In the genomic region with DNA sequence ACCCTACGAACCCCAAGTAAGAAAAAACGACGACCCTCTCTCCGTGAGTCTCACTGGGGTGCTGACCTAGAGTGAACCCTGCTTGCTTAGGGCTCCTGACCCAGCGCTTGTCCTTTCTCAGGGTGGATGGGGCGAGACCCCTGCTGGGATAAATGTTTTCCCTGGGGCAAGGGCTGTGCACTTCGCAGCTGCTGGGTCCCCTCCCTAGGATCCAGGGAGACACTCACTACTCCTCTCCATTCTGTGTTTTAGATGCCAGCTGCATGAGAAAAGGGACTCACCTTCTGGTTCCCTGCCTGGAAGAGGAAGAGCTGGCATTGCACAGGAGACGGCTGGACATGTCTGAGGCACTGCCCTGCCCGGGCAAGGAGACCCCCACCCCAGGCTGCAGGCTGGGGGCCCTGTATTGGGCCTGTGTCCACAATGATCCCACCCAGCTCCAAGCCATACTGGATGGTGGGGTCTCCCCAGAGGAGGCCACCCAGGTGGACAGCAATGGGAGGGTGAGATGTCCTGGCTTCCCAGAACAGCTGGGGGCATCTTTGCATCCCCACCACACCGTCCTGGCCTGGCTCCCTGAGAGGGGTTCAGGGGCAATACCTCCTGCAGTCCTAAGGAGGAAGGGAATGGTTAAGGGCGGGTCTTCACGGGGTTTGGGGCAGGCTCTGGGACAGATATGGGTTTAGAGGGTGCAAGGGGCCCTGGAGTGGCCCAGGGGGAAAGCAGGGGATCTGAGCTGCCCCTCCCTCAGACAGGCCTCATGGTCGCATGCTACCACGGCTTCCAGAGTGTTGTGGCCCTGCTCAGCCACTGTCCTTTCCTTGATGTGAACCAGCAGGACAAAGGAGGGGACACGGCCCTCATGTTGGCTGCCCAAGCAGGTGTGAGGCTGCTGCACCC, we compare ENCODE assay signal across 20 cellular contexts. TPM values are rescaled to one million over a fixed set of nuclear protein-coding genes. Genes with fewer than 3 reads are reported as not detected.
DNase-seq lines count a peak whose midpoint lies in the region; ATAC-seq, FAIRE-seq and TF ChIP-seq lines count a peak whose summit lies in the region.
"Had no signal": no experiment of that assay in that cellular context is flagged by ENCODE, and none has a peak within 500 bp of the region (broad histone marks: within the 10 kb centered on the region; RNA-seq: fewer than 3 reads in every experiment).

No MANE protein-coding gene starts in this region.

- no peak overlapping the region for H3K27ac ChIP-seq in IMR-90 (ENCODE audit: insufficient read depth, low read length)
- no peak overlapping the region for H3K27ac ChIP-seq in endothelial cell of umbilical vein (ENCODE audit: insufficient read depth, low read depth, low read length)
- H3K27ac ChIP-seq: adrenal gland, foreskin keratinocyte, lower lobe of right lung, SJCRH30, thyroid gland had no signal

- H3K4me3 ChIP-seq in IMR-90 (ENCODE audit: insufficient read depth, low read depth, low read length) (no peak overlapping the region), endothelial cell of umbilical vein (replicated peaks in 1 of 3; ENCODE audit: insufficient read depth in 1 of 3, low read depth in 1 of 3, low read length in 3 of 3) (no peak overlapping the region)
- H3K4me3 ChIP-seq: adrenal gland, lower lobe of right lung, SJCRH30, thyroid gland had no signal

- H3K4me2 ChIP-seq in IMR-90 (ENCODE audit: low read depth, low read length) (no peak overlapping the region), endothelial cell of umbilical vein (ENCODE audit: insufficient read depth, low read length) (peak overlapping the region; percentile 54)

- H3K27me3 Mint-ChIP-seq in nephron progenitor cell (ENCODE audit: low read depth, poor library complexity) = peaks cover 16% of the 10 kb centered on the region
- H3K27me3 Mint-ChIP-seq in effector memory CD8-positive, alpha-beta T cell = peaks cover 6 to 48% of the 10 kb centered on the region in 2 donors

- no peak overlapping the region for H2BK20ac ChIP-seq in IMR-90 (ENCODE audit: low read depth, low read length)

- FAIRE-seq in endothelial cell of umbilical vein (lab: Jason Lieb, UNC) = no peak

- TF ChIP-seq RAD21 in IMR-90 (IDR thresholded peaks at IDR 0.05; ENCODE audit: low read length) = no peak

- H3K79me2 ChIP-seq in endothelial cell of umbilical vein (ENCODE audit: control insufficient read depth, insufficient read depth, low read length) = no peaks in the 10 kb centered on the region

- DNase-seq in IMR-90 (no peak), endothelial cell of umbilical vein (ENCODE audit: low read depth, low spot score) (no peak), nephron progenitor cell (no peak), NCI-H1105 treated with DMSO at 0.1 percent for 48 hours (lab: John Stamatoyannopoulos, UW) (no peak), hypothalamus (lab: John Stamatoyannopoulos, UW) (no peak), COR-L47 (lab: John Stamatoyannopoulos, UW) (no peak)
- no peak for DNase-seq in effector memory CD8-positive, alpha-beta T cell
- DNase-seq: foreskin keratinocyte; KBM-7; lower lobe of right lung; naive thymus-derived CD4-positive, alpha-beta T cell; NCI-H1092; NCI-H446; SJCRH30; thyroid gland had no signal

- POLR2A ChIA-PET in IMR-90 (lab: Charles Lee; ENCODE audit: unreplicated experiment) = interaction anchor here (0.9 kb wide), 1 partner anchor 9 kb away, joined by 22 read pairs; no protein-coding TSS in a partner anchor
- POLR2A ChIA-PET in endothelial cell of umbilical vein (lab: Charles Lee) = interaction anchor here (0.6 to 1.1 kb wide), 4 partner anchors 8 to 1722 kb away, joined by 3 to 5 read pairs (median 4); a partner anchor contains a TSS

- peak overlapping the region; percentile 35; the same call in 1 of the 2 replicates for H2BK120ac ChIP-seq in IMR-90 (ENCODE audit: low read depth, low read length)

- H2BK5ac ChIP-seq in IMR-90 (ENCODE audit: low read depth, low read length, poor library complexity, severe bottlenecking) = no peak overlapping the region

- H3K27ac Mint-ChIP-seq in nephron progenitor cell = no peak overlapping the region
- no peak overlapping the region for H3K27ac Mint-ChIP-seq in effector memory CD8-positive, alpha-beta T cell
- H3K27ac Mint-ChIP-seq: stimulated activated memory B cell treated with anti-CD40 and anti-IgM and Interleukin-4, amounts not matched to agents 10 μg/mL and 1 μg/mL and 100 μg/mL, for 72 hours; T-helper 2 cell treated with Interferon-gamma antibody and Interleukin-4, amounts not matched to agents 5 μg/mL and 100 μg/mL, for 36 hours had no signal

- H3K27me3 ChIP-seq in IMR-90 (ENCODE audit: control insufficient read depth, insufficient read depth, low read length) (no peaks in the 10 kb centered on the region), endothelial cell of umbilical vein (ENCODE audit: control insufficient read depth in 2 of 2, insufficient read depth in 2 of 2, low read length in 2 of 2) (no peaks in the 10 kb centered on the region)
- H3K27me3 ChIP-seq: adrenal gland, thyroid gland had no signal

- H4K5ac ChIP-seq in IMR-90 (ENCODE audit: low read depth, low read length) = no peak overlapping the region

- no peaks in the 10 kb centered on the region; the same call in 1 of the 2 replicates for H3K4me1 ChIP-seq in ES-I3 (ENCODE audit: insufficient read depth, low read length)
- peaks cover 6% of the 10 kb centered on the region for H3K4me1 ChIP-seq in IMR-90 (ENCODE audit: control insufficient read depth, insufficient read depth, low read length)
- peaks cover 41% of the 10 kb centered on the region for H3K4me1 ChIP-seq in endothelial cell of umbilical vein (ENCODE audit: control insufficient read depth, extremely low read depth, insufficient read depth, low read length)
- H3K4me1 ChIP-seq: foreskin keratinocyte, SJCRH30 had no signal

- H3K4ac ChIP-seq in IMR-90 (ENCODE audit: low read depth, low read length) = no peak overlapping the region

- TF ChIP-seq POLR2A in IMR-90 (IDR thresholded peaks at IDR 0.05; ENCODE audit: low read depth, low read length) (no peak), endothelial cell of umbilical vein (IDR thresholded peaks at IDR 0.05; ENCODE audit: low read depth, low read length) (no peak)

- H4K8ac ChIP-seq in IMR-90 (ENCODE audit: low read depth in 2 of 2, low read length in 2 of 2) = no peak overlapping the region; a peak in 1 of 4 replicates

- peak overlapping the region; percentile 74; the same call in 1 of the 2 replicates for H3K9ac ChIP-seq in ES-I3 (ENCODE audit: low read depth, low read length)
- H3K9ac ChIP-seq in IMR-90 (ENCODE audit: low read depth, low read length) = no peak overlapping the region
- no peak overlapping the region for H3K9ac ChIP-seq in endothelial cell of umbilical vein (replicated peaks; ENCODE audit: extremely low read depth, insufficient read depth, low read length)

- no peak overlapping the region for H3K56ac ChIP-seq in IMR-90 (ENCODE audit: extremely low read depth, insufficient read depth, low read length)

- H3K9me1 ChIP-seq in IMR-90 (ENCODE audit: insufficient read depth, low read length) = peaks cover 2% of the 10 kb centered on the region; the same call in 1 of the 2 replicates
- no peaks in the 10 kb centered on the region for H3K9me1 ChIP-seq in endothelial cell of umbilical vein (replicated peaks; ENCODE audit: control insufficient read depth, extremely low read depth, insufficient read depth, low read length)

- peak overlapping the region; percentile 38; the same call in 1 of the 2 replicates for H2AK5ac ChIP-seq in IMR-90 (ENCODE audit: low read depth, low read length)

- H4K91ac ChIP-seq in IMR-90 (ENCODE audit: insufficient read depth, low read depth, low read length) = no peak overlapping the region

- TF ChIP-seq CTCF in IMR-90 (conservative IDR thresholded peaks at IDR 0.05; ENCODE audit: low read depth, low read length) (no peak), endothelial cell of umbilical vein (IDR thresholded peaks at IDR 0.05; ENCODE audit: extremely low read depth in 1 of 2, insufficient read depth in 1 of 2, low read depth in 1 of 2, low read length in 2 of 2) (no peak), nephron progenitor cell (IDR thresholded peaks at IDR 0.05) (no peak)

- no peak overlapping the region for H3K14ac ChIP-seq in IMR-90 (replicated peaks; ENCODE audit: low read depth, low read length)

- in situ Hi-C loops in IMR-90 (cut with MboI; ENCODE audit: low sequenced_read_pairs) = no loop called here

- H3K4me1 Mint-ChIP-seq in nephron progenitor cell = peaks cover 25% of the 10 kb centered on the region
- peaks cover 7 to 8% of the 10 kb centered on the region in 2 donors for H3K4me1 Mint-ChIP-seq in effector memory CD8-positive, alpha-beta T cell (ENCODE audit: low read depth in 2 of 2)

- WGBS in IMR-90 (ENCODE audit: extremely low coverage in 2 of 2, insufficient read length in 1 of 2), 2 experiments = 81% methylated on average over 8 of the region's 15 CpGs; no CpG with 5 or more reads in 1 of the 2 experiments

- peak overlapping the region; percentile 7 for H2AK9ac ChIP-seq in IMR-90 (replicated peaks; ENCODE audit: low read depth, low read length, poor library complexity)

- no peak overlapping the region for H3K18ac ChIP-seq in IMR-90 (ENCODE audit: low read depth, low read length)

- intact Hi-C loops in IMR-90 (cut with micrococcal nuclease) (no loop called here), endothelial cell of umbilical vein (cut with micrococcal nuclease) (loop anchor here (5.0 kb wide), 1 partner anchor 146 kb away; no protein-coding TSS in a partner anchor)

- no peaks in the 10 kb centered on the region for H3K9me3 Mint-ChIP-seq in nephron progenitor cell
- H3K9me3 Mint-ChIP-seq in effector memory CD8-positive, alpha-beta T cell = no peaks in the 10 kb centered on the region

- H2AFZ ChIP-seq in IMR-90 (replicated peaks; ENCODE audit: low read length, poor library complexity) (peak overlapping the region; percentile 78), endothelial cell of umbilical vein (ENCODE audit: low read depth, low read length) (no peak overlapping the region)

- CTCF ChIA-PET in IMR-90 (lab: Yijun Ruan, JAX) (no interaction called here), endothelial cell of umbilical vein (lab: Charles Lee) (interaction anchor here (0.7 to 6.5 kb wide), 14 partner anchors 8 to 104 kb away, joined by 3 to 55 read pairs (median 4); a partner anchor contains a TSS)

- no peak for ATAC-seq in IMR-90 (ENCODE audit: low read depth)
- ATAC-seq in effector memory CD8-positive, alpha-beta T cell (replicated peaks) = no peak
- ATAC-seq: naive thymus-derived CD4-positive, alpha-beta T cell; stimulated activated memory B cell treated with anti-CD40 and anti-IgM and Interleukin-4, amounts not matched to agents 10 μg/mL and 1 μg/mL and 100 μg/mL, for 72 hours had no signal

- H3K36me3 ChIP-seq in ES-I3 (ENCODE audit: insufficient read depth, low read length) (no peaks in the 10 kb centered on the region), IMR-90 (ENCODE audit: control insufficient read depth, insufficient read depth, low read length) (no peaks in the 10 kb centered on the region), endothelial cell of umbilical vein (ENCODE audit: control insufficient read depth in 2 of 2, extremely low read depth in 1 of 2, insufficient read depth in 2 of 2, low read length in 2 of 2) (no peaks in the 10 kb centered on the region)
- H3K36me3 ChIP-seq: adrenal gland, lower lobe of right lung, SJCRH30, thyroid gland had no signal

- H3K9me3 ChIP-seq in ES-I3 (ENCODE audit: control insufficient read depth, insufficient read depth, low read length) (no peaks in the 10 kb centered on the region), IMR-90 (ENCODE audit: control insufficient read depth, insufficient read depth, low read length) (no peaks in the 10 kb centered on the region), endothelial cell of umbilical vein (replicated peaks; ENCODE audit: control insufficient read depth, insufficient read depth, low read length) (peaks cover 2% of the 10 kb centered on the region)
- H3K9me3 ChIP-seq: adrenal gland, lower lobe of right lung, SJCRH30, thyroid gland had no signal

- dilution Hi-C loops in IMR-90 (cut with HindIII; ENCODE audit: low sequenced_read_pairs, unreplicated experiment) = no loop called here
- dilution Hi-C loops in endothelial cell of umbilical vein (cut with MboI; ENCODE audit: extremely low pct_ligation_motif_present, low sequenced_read_pairs) = no loop called here

- peak overlapping the region; percentile 54 for H3K4me3 Mint-ChIP-seq in nephron progenitor cell
- no peak overlapping the region for H3K4me3 Mint-ChIP-seq in effector memory CD8-positive, alpha-beta T cell
- H3K4me3 Mint-ChIP-seq: stimulated activated memory B cell treated with anti-CD40 and anti-IgM and Interleukin-4, amounts not matched to agents 10 μg/mL and 1 μg/mL and 100 μg/mL, for 72 hours; T-helper 2 cell treated with Interferon-gamma antibody and Interleukin-4, amounts not matched to agents 5 μg/mL and 100 μg/mL, for 36 hours had no signal

- no peak overlapping the region for H3K23ac ChIP-seq in IMR-90 (ENCODE audit: low read depth, low read length)

- H4K20me1 ChIP-seq in IMR-90 (ENCODE audit: insufficient read depth, low read length) = no peaks in the 10 kb centered on the region
- no peaks in the 10 kb centered on the region for H4K20me1 ChIP-seq in endothelial cell of umbilical vein (replicated peaks; ENCODE audit: control insufficient read depth, extremely low read depth, insufficient read depth, low read length)

- H3K79me1 ChIP-seq in IMR-90 (ENCODE audit: low read depth in 1 of 2, low read length in 2 of 2) = no peaks in the 10 kb centered on the region

- BruUV-seq in IMR-90 (replicated peaks; lab: Mats Ljungman, UMichigan) (no TSS peak), endothelial cell of umbilical vein (replicated peaks; lab: Mats Ljungman, UMichigan) (no TSS peak)

- no peak overlapping the region for H2BK15ac ChIP-seq in IMR-90 (ENCODE audit: low read depth, low read length)

- no peaks in the 10 kb centered on the region for H3K36me3 Mint-ChIP-seq in nephron progenitor cell (ENCODE audit: low read depth)
- no peaks in the 10 kb centered on the region for H3K36me3 Mint-ChIP-seq in effector memory CD8-positive, alpha-beta T cell (ENCODE audit: insufficient read depth)
- H3K36me3 Mint-ChIP-seq: stimulated activated memory B cell treated with anti-CD40 and anti-IgM and Interleukin-4, amounts not matched to agents 10 μg/mL and 1 μg/mL and 100 μg/mL, for 72 hours had no signal

RNA-seq across cellular contexts. Expression of a gene that starts 0.7 kb away (rescaled TPM):
- total RNA-seq in IMR-90 (2012; rRNA removed) = under 0.01 TPM in 1 of 2 replicates, not detected in the other
- 0.03 TPM in 1 of 2 replicates, not detected in the other for polyA plus RNA-seq in IMR-90 (2012; rRNA removed)
- 0.02 TPM in 1 of 2 replicates, not detected in the other for polyA plus RNA-seq in IMR-90 (2012; cell fraction: cytosol; rRNA removed)
- 0.42 and 0.57 TPM in 2 replicates for polyA plus RNA-seq in IMR-90 (2012; cell fraction: nucleus; rRNA removed; ENCODE audit: low replicate concordance)
- 0.95 and 1.2 TPM in 2 replicates for total RNA-seq in endothelial cell of umbilical vein
- polyA plus RNA-seq in endothelial cell of umbilical vein = 0.80 and 0.92 TPM in 2 replicates
- 0.25 and 0.34 TPM in 2 replicates for polyA plus RNA-seq in endothelial cell of umbilical vein (2011; cell fraction: cytosol; rRNA removed)
- 2.9 and 3.2 TPM in 2 replicates for polyA plus RNA-seq in endothelial cell of umbilical vein (2011; cell fraction: nucleus; rRNA removed)
- 0.60 and 0.86 TPM in 2 replicates for polyA plus RNA-seq in endothelial cell of umbilical vein (2012)
- polyA minus RNA-seq in endothelial cell of umbilical vein = 0.36 and 0.61 TPM in 2 replicates
- not detected for polyA minus RNA-seq in endothelial cell of umbilical vein (2011; cell fraction: cytosol; rRNA and poly(A)+ RNA removed)
- 0.58 and 0.87 TPM in 2 replicates for polyA minus RNA-seq in endothelial cell of umbilical vein (2011; cell fraction: nucleus; rRNA and poly(A)+ RNA removed)
- total RNA-seq: activated CD8-positive, alpha-beta memory T cell treated with anti-CD3 and anti-CD28 coated beads for 36 hours; foreskin keratinocyte; lower lobe of right lung; naive thymus-derived CD4-positive, alpha-beta T cell; SJCRH30; thyroid gland had no signal
- polyA plus RNA-seq: foreskin keratinocyte; naive thymus-derived CD4-positive, alpha-beta T cell had no signal

RNA-seq across cellular contexts. Expression of a gene that starts 18.7 kb away (rescaled TPM):
- total RNA-seq in IMR-90 (2012; rRNA removed) (5.8 and 7.5 TPM in 2 replicates), endothelial cell of umbilical vein (404 and 427 TPM in 2 replicates)
- polyA plus RNA-seq in IMR-90 (2012; rRNA removed) (6.4 and 8.0 TPM in 2 replicates), endothelial cell of umbilical vein (355 and 403 TPM in 2 replicates)
- polyA plus RNA-seq in IMR-90 (2012; cell fraction: cytosol; rRNA removed) = 4.5 and 11.0 TPM in 2 replicates
- polyA plus RNA-seq in IMR-90 (2012; cell fraction: nucleus; rRNA removed; ENCODE audit: low replicate concordance) = 17.2 and 26.4 TPM in 2 replicates
- polyA plus RNA-seq in endothelial cell of umbilical vein (2011; cell fraction: cytosol; rRNA removed) = 270 and 301 TPM in 2 replicates
- 559 and 644 TPM in 2 replicates for polyA plus RNA-seq in endothelial cell of umbilical vein (2011; cell fraction: nucleus; rRNA removed)
- polyA plus RNA-seq in endothelial cell of umbilical vein (2012) = 203 and 337 TPM in 2 replicates
- polyA minus RNA-seq in endothelial cell of umbilical vein = 398 and 445 TPM in 2 replicates
- polyA minus RNA-seq in endothelial cell of umbilical vein (2011; cell fraction: cytosol; rRNA and poly(A)+ RNA removed) = not detected
- polyA minus RNA-seq in endothelial cell of umbilical vein (2011; cell fraction: nucleus; rRNA and poly(A)+ RNA removed) = 169 and 190 TPM in 2 replicates
- total RNA-seq: activated CD8-positive, alpha-beta memory T cell treated with anti-CD3 and anti-CD28 coated beads for 36 hours; foreskin keratinocyte had no signal
- polyA plus RNA-seq: naive thymus-derived CD4-positive, alpha-beta T cell had no signal

RNA-seq across cellular contexts. Expression of a gene that starts 40.0 kb away (rescaled TPM):
- total RNA-seq in IMR-90 (2012; rRNA removed) = under 0.01 TPM in 2 replicates
- 0.09 and 0.12 TPM in 2 replicates for polyA plus RNA-seq in IMR-90 (2012; rRNA removed)
- 0.02 and 0.04 TPM in 2 replicates for polyA plus RNA-seq in IMR-90 (2012; cell fraction: cytosol; rRNA removed)
- 0.61 and 0.62 TPM in 2 replicates for polyA plus RNA-seq in IMR-90 (2012; cell fraction: nucleus; rRNA removed; ENCODE audit: low replicate concordance)
- total RNA-seq in endothelial cell of umbilical vein = 2.4 and 2.5 TPM in 2 replicates
- polyA plus RNA-seq in endothelial cell of umbilical vein = 1.4 and 1.5 TPM in 2 replicates
- 0.50 and 0.54 TPM in 2 replicates for polyA plus RNA-seq in endothelial cell of umbilical vein (2011; cell fraction: cytosol; rRNA removed)
- polyA plus RNA-seq in endothelial cell of umbilical vein (2011; cell fraction: nucleus; rRNA removed) = 3.3 TPM in 2 replicates
- 0.48 and 0.49 TPM in 2 replicates for polyA plus RNA-seq in endothelial cell of umbilical vein (2012)
- polyA minus RNA-seq in endothelial cell of umbilical vein = 4.6 and 5.1 TPM in 2 replicates
- not detected for polyA minus RNA-seq in endothelial cell of umbilical vein (2011; cell fraction: cytosol; rRNA and poly(A)+ RNA removed)
- polyA minus RNA-seq in endothelial cell of umbilical vein (2011; cell fraction: nucleus; rRNA and poly(A)+ RNA removed) = 2.5 and 3.5 TPM in 2 replicates
- total RNA-seq: foreskin keratinocyte had no signal

Comparison
In these comparisons a context has a peak if more than half of its experiments do, and no peak if none do; other contexts are left out.
1. RNA of a gene that starts 18.7 kb away (total RNA-seq): 404 to 427 TPM in endothelial cell of umbilical vein; 5.8 to 7.5 TPM in IMR-90; every median in the first group is over 10 times any median in the second.